8 cellular contexts compared by ENCODE assay signal in genomic region chr12:63844391-63845341, GRCh38. TPM values are rescaled to one million over a fixed set of nuclear protein-coding genes. Genes with fewer than 3 reads are reported as not detected.
A peak's percentile ranks its signal among the peaks of the same experiment; 100 is the strongest.
DNase-seq lines count a peak whose midpoint lies in the region; ATAC-seq lines count a peak whose summit lies in the region.

Gene SRGAP1, plus strand, starts transcription at chr12:63844700. Its CDS starts 117 bp downstream, at chr12:63844817.

- H2BK120ac ChIP-seq in trophoblast cell (ENCODE audit: insufficient read depth, low read length, poor library complexity): peak within 1 kb of the TSS; percentile 14

- H3K14ac ChIP-seq in trophoblast cell (ENCODE audit: low read length): peak within 1 kb of the TSS; percentile 36

- H4K12ac ChIP-seq in trophoblast cell (ENCODE audit: low read depth, low read length): peak within 1 kb of the TSS; percentile 27

- H4K8ac ChIP-seq in trophoblast cell (ENCODE audit: low read depth, low read length): peak within 1 kb of the TSS; percentile 63

- H2AFZ ChIP-seq in ACC112 (ENCODE audit: low read length, unreplicated experiment): peak within 1 kb of the TSS; percentile 5
- peak within 1 kb of the TSS; percentile 59 for H2AFZ ChIP-seq in trophoblast cell (ENCODE audit: insufficient read depth, low read length, poor library complexity)

- H3K9ac ChIP-seq in trophoblast cell (ENCODE audit: low read length): peak within 1 kb of the TSS; percentile 85

- peaks cover 5% of the 10 kb centered on the region for H3K79me1 ChIP-seq in trophoblast cell (ENCODE audit: low read length)

- H2AK5ac ChIP-seq in trophoblast cell (ENCODE audit: low read length): no peak within 1 kb of the TSS

- H2BK12ac ChIP-seq in trophoblast cell (ENCODE audit: low read length): peak within 1 kb of the TSS; percentile 12

- no peak within 1 kb of the TSS for H3K4ac ChIP-seq in trophoblast cell (ENCODE audit: low read depth, low read length)

- H3K36me3 ChIP-seq in ACC112 (ENCODE audit: insufficient read depth, low read length) (no peaks in the 10 kb centered on the region), trophoblast cell (ENCODE audit: control insufficient read depth in 1 of 2, insufficient read depth in 2 of 2, low read length in 2 of 2) (no peaks in the 10 kb centered on the region)

- peaks cover 23% of the 10 kb centered on the region for H3K4me1 ChIP-seq in ACC112 (ENCODE audit: control insufficient read depth, insufficient read depth, low read length, unreplicated experiment)
- H3K4me1 ChIP-seq in trophoblast cell (ENCODE audit: control insufficient read depth in 1 of 2, insufficient read depth in 2 of 2, low read length in 2 of 2): peaks cover 0 to 2% of the 10 kb centered on the region in 2 experiments

- no peaks in the 10 kb centered on the region for H3K9me3 ChIP-seq in trophoblast cell (ENCODE audit: insufficient read depth, low read depth, low read length)

- peak within 1 kb of the TSS; percentile 94 for H3K4me3 ChIP-seq in ACC112 (ENCODE audit: low read depth, low read length)
- peak within 1 kb of the TSS; percentile 94 for H3K4me3 ChIP-seq in trophoblast cell (ENCODE audit: low read depth, low read length)

- DNase-seq in G401 (ENCODE audit: low spot score) (peak; percentile 60), NCI-H510A treated with DMSO at 0.1 percent for 48 hours (lab: John Stamatoyannopoulos, UW) (peak; percentile 67), astrocyte of the hippocampus (ENCODE audit: low read depth, low spot score) (peak; percentile 82), hepatic stellate cell (ENCODE audit: low spot score) (peak; percentile 61), trophoblast cell (peak; percentile 36 to 66), GM19240 (ENCODE audit: insufficient read length, low spot score) (no peak)

- in situ Hi-C loops in G401 (cut with HindIII; ENCODE audit: low sequenced_read_pairs): no loop called here

- H3K4me2 ChIP-seq in trophoblast cell (ENCODE audit: low read length): peak within 1 kb of the TSS; percentile 94

- peak within 1 kb of the TSS; percentile 28 for H4K91ac ChIP-seq in trophoblast cell (ENCODE audit: low read depth, low read length)

- ATAC-seq in HG03064 (IDR thresholded peaks at IDR 0.05; ENCODE audit: low read depth, unreplicated experiment): peak; percentile 31

- peak within 1 kb of the TSS; percentile 32 for H2BK5ac ChIP-seq in trophoblast cell (ENCODE audit: low read depth, low read length, poor library complexity)

- WGBS in trophoblast cell (ENCODE audit: extremely low coverage, insufficient coverage, insufficient read length): no CpG with 5 or more reads among the region's 52 CpGs

- H3K18ac ChIP-seq in trophoblast cell (ENCODE audit: low read length): peak within 1 kb of the TSS; percentile 6

- H3K27me3 ChIP-seq in ACC112 (ENCODE audit: insufficient read depth, low read length) (no peaks in the 10 kb centered on the region), trophoblast cell (ENCODE audit: insufficient read depth, low read length) (no peaks in the 10 kb centered on the region)

- no peak within 1 kb of the TSS for H3K23ac ChIP-seq in trophoblast cell (ENCODE audit: low read length)

- H3K27ac ChIP-seq in ACC112 (ENCODE audit: low read depth, low read length) (peak within 1 kb of the TSS; percentile 58), trophoblast cell (ENCODE audit: low read depth, low read length) (peak within 1 kb of the TSS; percentile 50)

- H3K79me2 ChIP-seq in ACC112 (ENCODE audit: control insufficient read depth, insufficient read depth, low read length, unreplicated experiment) (peaks cover 52% of the 10 kb centered on the region), trophoblast cell (ENCODE audit: control insufficient read depth, insufficient read depth, low read length, poor library complexity) (peaks cover 3% of the 10 kb centered on the region)

RNA-seq across cellular contexts. Expression of gene SRGAP1, which starts in this region (rescaled TPM):
- 0.10 and 0.12 TPM in 2 replicates for total RNA-seq in G401 (2014; rRNA removed; shearing (Covaris generic))
- 3.1 TPM in 2 replicates for polyA plus RNA-seq in trophoblast cell (2013)

Comparison
In these comparisons a context has a peak if more than half of its experiments do, and no peak if none do; other contexts are left out.
1. Peak in DNase-seq in G401; RNA of the gene not detected or under 1 TPM.